ENCODE assay signal across 8 cellular contexts in the genomic region with DNA sequence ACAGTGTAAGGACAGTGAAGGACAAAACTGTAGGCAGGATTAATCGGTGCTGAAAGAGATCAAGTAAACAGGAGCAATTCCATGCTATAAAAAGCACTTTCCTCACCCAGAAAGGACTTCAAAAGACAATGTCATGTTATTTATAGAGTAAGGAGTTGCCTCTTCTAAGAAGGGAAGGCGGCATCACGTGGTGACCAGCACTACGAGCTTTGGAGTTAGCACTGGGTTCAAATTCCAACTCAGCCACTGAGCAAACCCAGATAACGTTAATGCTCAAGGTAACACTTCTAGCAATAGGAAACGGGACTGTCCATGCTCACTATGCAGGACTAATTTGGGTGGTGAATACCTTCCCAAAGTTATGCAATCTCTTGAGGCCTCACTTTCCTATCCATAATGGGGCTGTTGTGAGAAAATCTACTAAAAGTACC. TPM values are rescaled to one million over a fixed set of nuclear protein-coding genes. Genes with fewer than 3 reads are reported as not detected.
DNase-seq lines count a peak whose midpoint lies in the region; ATAC-seq and TF ChIP-seq lines count a peak whose summit lies in the region.

No MANE protein-coding gene starts in this region.

- 12 to 23% (median 15%) methylated on average over 4 to 6 of the region's 6 CpGs for WGBS in adrenal gland, 4 donors
- 40% methylated on average over 2 to 6 of the region's 6 CpGs for WGBS in transverse colon (ENCODE audit: low coverage in 1 of 2), 2 donors

- in situ Hi-C loops in transverse colon (cut with MboI; ENCODE audit: low pct_ligation_motif_present in 1 of 4, low pct_unique_long_range_greater_than_20kb in 1 of 4, low sequenced_read_pairs in 3 of 4), result no loop called here

- no peaks in the 10 kb centered on the region for H3K27me3 ChIP-seq in adrenal gland
- no peaks in the 10 kb centered on the region for H3K27me3 ChIP-seq in transverse colon

- no peak for TF ChIP-seq CTCF in adrenal gland (IDR thresholded peaks at IDR 0.05)
- no peak for TF ChIP-seq CTCF in transverse colon (IDR thresholded peaks at IDR 0.05)

- DNase-seq in activated T-cell treated with anti-CD3 and anti-CD28 coated beads, Interleukin-2, amount 50 U/mL, for 24 hours, result no peak
- no peak for DNase-seq in activated T-cell treated with anti-CD3 and anti-CD28 coated beads, Interleukin-2, amount 50 U/mL, for 72 hours
- DNase-seq in adrenal gland (peak in 2 of 7 donors; percentile 22 to 47), left lobe of liver (ENCODE audit: low spot score) (peak; percentile 84), transverse colon (peak; percentile 71)
- DNase-seq in activated CD4-positive, alpha-beta T cell treated with anti-CD3 and anti-CD28 coated beads for 48 hours, result no peak

- peak overlapping the region; percentile 56 to 96 (median 87) for H3K27ac ChIP-seq in adrenal gland
- peak overlapping the region; percentile 90 to 99 (median 94) for H3K27ac ChIP-seq in transverse colon

- no peaks in the 10 kb centered on the region for H3K36me3 ChIP-seq in adrenal gland (replicated peaks in 1 of 2)
- H3K36me3 ChIP-seq in transverse colon, result no peaks in the 10 kb centered on the region

- H3K9me3 ChIP-seq in adrenal gland (replicated peaks in 1 of 3) (no peaks in the 10 kb centered on the region), transverse colon (no peaks in the 10 kb centered on the region)

- no peak for ATAC-seq in activated T-cell treated with anti-CD3 and anti-CD28 coated beads, Interleukin-2, amount 50 U/mL, for 72 hours (replicated peaks in 1 of 2)
- peak; percentile 28 for ATAC-seq in left lobe of liver
- no peak for ATAC-seq in HG02678 (IDR thresholded peaks at IDR 0.05; ENCODE audit: unreplicated experiment)
- ATAC-seq in GM21360 (IDR thresholded peaks at IDR 0.05; ENCODE audit: unreplicated experiment), result no peak

- TF ChIP-seq EP300 in transverse colon (IDR thresholded peaks at IDR 0.05; ENCODE audit: low read depth), result no peak

- TF ChIP-seq POLR2A in adrenal gland (IDR thresholded peaks at IDR 0.05), result no peak
- no peak for TF ChIP-seq POLR2A in transverse colon (IDR thresholded peaks at IDR 0.05)

- peaks cover 40% of the 10 kb centered on the region for H3K27me3 Mint-ChIP-seq in activated T-cell treated with anti-CD3 and anti-CD28 coated beads, Interleukin-2, amount 50 U/mL, for 24 hours
- H3K27me3 Mint-ChIP-seq in activated T-cell treated with anti-CD3 and anti-CD28 coated beads, Interleukin-2, amount 50 U/mL, for 72 hours (ENCODE audit: low read depth), result peaks cover 26% of the 10 kb centered on the region

- H3K4me3 Mint-ChIP-seq in activated T-cell treated with anti-CD3 and anti-CD28 coated beads, Interleukin-2, amount 50 U/mL, for 24 hours, result no peak overlapping the region
- H3K4me3 Mint-ChIP-seq in activated T-cell treated with anti-CD3 and anti-CD28 coated beads, Interleukin-2, amount 50 U/mL, for 72 hours, result no peak overlapping the region

- no peaks in the 10 kb centered on the region for H3K36me3 Mint-ChIP-seq in activated T-cell treated with anti-CD3 and anti-CD28 coated beads, Interleukin-2, amount 50 U/mL, for 24 hours (ENCODE audit: low read depth)
- no peaks in the 10 kb centered on the region for H3K36me3 Mint-ChIP-seq in activated T-cell treated with anti-CD3 and anti-CD28 coated beads, Interleukin-2, amount 50 U/mL, for 72 hours (ENCODE audit: insufficient read depth in 2 of 2)

- H3K4me1 ChIP-seq in adrenal gland (replicated peaks in 1 of 2), result peaks cover 0 to 16% of the 10 kb centered on the region in 2 donors
- H3K4me1 ChIP-seq in transverse colon, result peaks cover 10 to 36% (median 22%) of the 10 kb centered on the region in 4 donors

- no peaks in the 10 kb centered on the region for H3K9me3 Mint-ChIP-seq in activated T-cell treated with anti-CD3 and anti-CD28 coated beads, Interleukin-2, amount 50 U/mL, for 24 hours
- H3K9me3 Mint-ChIP-seq in activated T-cell treated with anti-CD3 and anti-CD28 coated beads, Interleukin-2, amount 50 U/mL, for 72 hours, result no peaks in the 10 kb centered on the region

- H3K4me3 ChIP-seq in adrenal gland (peak overlapping the region in 2 of 4 donors; percentile 72 to 98), transverse colon (peak overlapping the region in 3 of 4 donors; percentile 70 to 91 (median 90))

- peak overlapping the region; percentile 66 for H3K27ac Mint-ChIP-seq in activated T-cell treated with anti-CD3 and anti-CD28 coated beads, Interleukin-2, amount 50 U/mL, for 24 hours
- H3K27ac Mint-ChIP-seq in activated T-cell treated with anti-CD3 and anti-CD28 coated beads, Interleukin-2, amount 50 U/mL, for 72 hours, result no peak overlapping the region

- H3K4me1 Mint-ChIP-seq in activated T-cell treated with anti-CD3 and anti-CD28 coated beads, Interleukin-2, amount 50 U/mL, for 24 hours (ENCODE audit: low read depth), result peaks cover 6% of the 10 kb centered on the region
- peaks cover 8% of the 10 kb centered on the region for H3K4me1 Mint-ChIP-seq in activated T-cell treated with anti-CD3 and anti-CD28 coated beads, Interleukin-2, amount 50 U/mL, for 72 hours (ENCODE audit: low read depth)

- intact Hi-C loops in adrenal gland (cut with DNase I), result no loop called here
- intact Hi-C loops in transverse colon (cut with DNase I; ENCODE audit: low total_unique reads), result no loop called here

RNA-seq across cellular contexts. Expression of a gene that starts 0.7 kb away (rescaled TPM):
- 1 to 10 TPM; 1.6 to 5.3 TPM for total RNA-seq in activated T-cell treated with anti-CD3 and anti-CD28 coated beads, Interleukin-2, amount 50 U/mL, for 72 hours
- total RNA-seq in adrenal gland (10 to 100 TPM in 2 of 8 donors, 1 to 10 TPM in 6; 4.6 to 13.2 (median 8.5) TPM), left lobe of liver (48.9 TPM), transverse colon (10 to 100 TPM in 3 of 4 donors, 1 to 10 TPM in 1; 4.6 to 51.6 (median 36.1) TPM)
- polyA plus RNA-seq in adrenal gland, result 10 to 100 TPM in 1 of 3 donors, 1 to 10 TPM in 2; 1.1 to 12.8 (median 2.1) TPM

RNA-seq across cellular contexts. Expression of a gene that starts 55.6 kb away (rescaled TPM):
- 10 to 100 TPM; 54.0 to 58.4 TPM for total RNA-seq in activated T-cell treated with anti-CD3 and anti-CD28 coated beads, Interleukin-2, amount 50 U/mL, for 72 hours
- total RNA-seq in adrenal gland (1 to 10 TPM in 7 of 8 donors, under 1 TPM in 1; 0.96 to 4.0 (median 2.8) TPM), left lobe of liver (2.0 TPM), transverse colon (1 to 10 TPM in 3 of 4 donors, under 1 TPM in 1; 0.37 to 3.3 (median 2.5) TPM)
- 1 to 10 TPM in 1 of 3 donors, under 1 TPM in 2; 0.54 to 2.6 (median 0.72) TPM for polyA plus RNA-seq in adrenal gland

Comparison
In these comparisons a context has a peak if more than half of its experiments do, and no peak if none do; other contexts are left out.
1. DNase-seq: peak in left lobe of liver (single experiment) and transverse colon (single experiment); none in activated T-cell treated with anti-CD3 and anti-CD28 coated beads, Interleukin-2, amount 50 U/mL, for 24 hours (single experiment), activated T-cell treated with anti-CD3 and anti-CD28 coated beads, Interleukin-2, amount 50 U/mL, for 72 hours (0 of 2) and activated CD4-positive, alpha-beta T cell treated with anti-CD3 and anti-CD28 coated beads for 48 hours (single experiment).
2. RNA of a gene that starts 55.6 kb away (total RNA-seq): 54.0 to 58.4 TPM in activated T-cell treated with anti-CD3 and anti-CD28 coated beads, Interleukin-2, amount 50 U/mL, for 72 hours; 0.37 to 3.3 TPM in transverse colon, 0.96 to 4.0 TPM in adrenal gland and 2.0 TPM in left lobe of liver (single experiment); every median in the first group is over 10 times any median in the second.